In genomic region chr17:55238197-55238930, GRCh38 we compare ENCODE assay signal across 8 cellular contexts. TPM values are rescaled to one million over a fixed set of nuclear protein-coding genes. Genes with fewer than 3 reads are reported as not detected.
DNase-seq lines count a peak whose midpoint lies in the region; ATAC-seq and TF ChIP-seq lines count a peak whose summit lies in the region.

No MANE protein-coding gene starts in this region.

- peak overlapping the region; percentile 88 for H3K4me3 Mint-ChIP-seq in nephron progenitor cell
- peak overlapping the region; percentile 83 for H3K4me3 Mint-ChIP-seq in stimulated activated naive CD8-positive, alpha-beta T cell treated with anti-CD3 and anti-CD28 coated beads, Interleukin-15, Interleukin-2, amounts not matched to agents 100 ng/mL and 50 ng/mL, for 24 hours

- H3K79me2 ChIP-seq in DND-41 (ENCODE audit: insufficient read depth, low read length) (no peaks in the 10 kb centered on the region), KMS-11 (ENCODE audit: insufficient read depth, low read depth) (no peaks in the 10 kb centered on the region)

- H3K36me3 Mint-ChIP-seq in nephron progenitor cell (ENCODE audit: low read depth) = no peaks in the 10 kb centered on the region
- H3K36me3 Mint-ChIP-seq in stimulated activated naive CD8-positive, alpha-beta T cell treated with anti-CD3 and anti-CD28 coated beads, Interleukin-15, Interleukin-2, amounts not matched to agents 100 ng/mL and 50 ng/mL, for 24 hours (ENCODE audit: low read depth) = peaks cover 3% of the 10 kb centered on the region

- H3K4me3 ChIP-seq in DND-41 (ENCODE audit: low read depth in 1 of 2, low read length in 2 of 2) = peak overlapping the region; percentile 45 to 80; a peak in 3 of 4 replicates
- H3K4me3 ChIP-seq in KMS-11 (IDR thresholded peaks at IDR 0.05; ENCODE audit: insufficient read depth, low read depth, low read length) = peak overlapping the region; percentile 38
- peak overlapping the region; percentile 60 for H3K4me3 ChIP-seq in fibroblast of villous mesenchyme (ENCODE audit: low read depth, low read length)

- H4K20me1 ChIP-seq in DND-41 (ENCODE audit: insufficient read depth, low read length) (no peaks in the 10 kb centered on the region), KMS-11 (ENCODE audit: insufficient read depth) (no peaks in the 10 kb centered on the region)

- peak overlapping the region; percentile 55; the same call in 1 of the 2 replicates for H3K27ac ChIP-seq in DND-41 (ENCODE audit: low read length)
- peak overlapping the region; percentile 44 for H3K27ac ChIP-seq in KMS-11
- peak overlapping the region; percentile 63 for H3K27ac ChIP-seq in RWPE1

- no peaks in the 10 kb centered on the region for H3K36me3 ChIP-seq in DND-41 (ENCODE audit: insufficient read depth, low read length)
- no peaks in the 10 kb centered on the region for H3K36me3 ChIP-seq in KMS-11 (ENCODE audit: insufficient read depth)

- peaks cover 8% of the 10 kb centered on the region for H3K4me1 Mint-ChIP-seq in nephron progenitor cell
- peaks cover 19% of the 10 kb centered on the region for H3K4me1 Mint-ChIP-seq in stimulated activated naive CD8-positive, alpha-beta T cell treated with anti-CD3 and anti-CD28 coated beads, Interleukin-15, Interleukin-2, amounts not matched to agents 100 ng/mL and 50 ng/mL, for 24 hours (ENCODE audit: low read depth)

- CTCF ChIA-PET in RWPE1 (lab: Yijun Ruan, JAX) = interaction anchor here (0.7 to 1.0 kb wide), 3 partner anchors 9 to 58 kb away, joined by 3 to 5 read pairs (median 5); no protein-coding TSS in a partner anchor

- ATAC-seq in DND-41 (ENCODE audit: insufficient read depth, low read depth) = peak; percentile 97
- ATAC-seq in GM21825 (IDR thresholded peaks at IDR 0.05; ENCODE audit: unreplicated experiment) = peak; percentile 96

- no peaks in the 10 kb centered on the region for H3K9me3 ChIP-seq in DND-41 (ENCODE audit: insufficient read depth, low read length, severe bottlenecking)

- peaks cover 38% of the 10 kb centered on the region for H3K27me3 Mint-ChIP-seq in nephron progenitor cell (ENCODE audit: low read depth, poor library complexity)
- H3K27me3 Mint-ChIP-seq in stimulated activated naive CD8-positive, alpha-beta T cell treated with anti-CD3 and anti-CD28 coated beads, Interleukin-15, Interleukin-2, amounts not matched to agents 100 ng/mL and 50 ng/mL, for 24 hours = peaks cover 35% of the 10 kb centered on the region

- peak overlapping the region; percentile 19 for H3K27ac Mint-ChIP-seq in nephron progenitor cell
- H3K27ac Mint-ChIP-seq in stimulated activated naive CD8-positive, alpha-beta T cell treated with anti-CD3 and anti-CD28 coated beads, Interleukin-15, Interleukin-2, amounts not matched to agents 100 ng/mL and 50 ng/mL, for 24 hours = peak overlapping the region; percentile 84

- TF ChIP-seq CTCF in DND-41 (IDR thresholded peaks at IDR 0.05; ENCODE audit: borderline replicate concordance, extremely low read depth, low read length, poor library complexity, severe bottlenecking) (peak; percentile 20), KMS-11 (conservative IDR thresholded peaks at IDR 0.05; ENCODE audit: low read depth, low read length) (peak; percentile 21; the same call in 1 of the 2 replicates), RWPE1 (conservative IDR thresholded peaks at IDR 0.05; ENCODE audit: low read depth) (no peak), fibroblast of villous mesenchyme (IDR thresholded peaks at IDR 0.05; ENCODE audit: insufficient read depth, low read depth, low read length) (no peak), nephron progenitor cell (IDR thresholded peaks at IDR 0.05) (no peak)

- H3K4me1 ChIP-seq in DND-41 (ENCODE audit: insufficient read depth, low read length) (peaks cover 26% of the 10 kb centered on the region), KMS-11 (ENCODE audit: low read depth, poor library complexity, severe bottlenecking) (peaks cover 21% of the 10 kb centered on the region)

- peak; percentile 96 for DNase-seq in DND-41
- peak; percentile 99 for DNase-seq in RWPE1 (ENCODE audit: low spot score)
- DNase-seq in activated gamma-delta T cell (lab: John Stamatoyannopoulos, UW) = peak; percentile 41
- peak; percentile 83 for DNase-seq in fibroblast of villous mesenchyme (ENCODE audit: low read depth)
- DNase-seq in nephron progenitor cell = peak; percentile 94

- H3K9ac ChIP-seq in DND-41 (ENCODE audit: low read depth, low read length) = peak overlapping the region; percentile 60
- H3K9ac ChIP-seq in KMS-11 = peak overlapping the region; percentile 48; the same call in 1 of the 2 replicates

- H3K9me3 Mint-ChIP-seq in nephron progenitor cell = peaks cover 15% of the 10 kb centered on the region
- H3K9me3 Mint-ChIP-seq in stimulated activated naive CD8-positive, alpha-beta T cell treated with anti-CD3 and anti-CD28 coated beads, Interleukin-15, Interleukin-2, amounts not matched to agents 100 ng/mL and 50 ng/mL, for 24 hours = no peaks in the 10 kb centered on the region

- H2AFZ ChIP-seq in DND-41 (ENCODE audit: low read depth, low read length) (peak overlapping the region; percentile 98), KMS-11 (ENCODE audit: low read depth) (peak overlapping the region; percentile 90)

- POLR2A ChIA-PET in RWPE1 (lab: Yijun Ruan, JAX; ENCODE audit: low non-redundant PET) = no interaction called here

- peaks cover 12% of the 10 kb centered on the region for H3K27me3 ChIP-seq in DND-41 (ENCODE audit: insufficient read depth, low read length, poor library complexity)
- H3K27me3 ChIP-seq in KMS-11 (ENCODE audit: insufficient read depth, low read depth) = no peaks in the 10 kb centered on the region

- H3K4me2 ChIP-seq in DND-41 (ENCODE audit: insufficient read depth, low read length) (peak overlapping the region; percentile 99), KMS-11 (peak overlapping the region; percentile 65)

RNA-seq across cellular contexts. Expression of gene HLF, which starts 26.4 kb away (rescaled TPM):
- total RNA-seq in fibroblast of villous mesenchyme = not detected in 2 replicates

Comparison
In these comparisons a context has a peak if more than half of its experiments do, and no peak if none do; other contexts are left out.
1. Peak in every context shown above with its lines: DNase-seq, ATAC-seq, H3K4me3 ChIP-seq and H3K27ac ChIP-seq.
2. DNase-seq: peak in every context shown above with its lines; median percentile 99 in RWPE1; 96 in DND-41; 94 in nephron progenitor cell; 83 in fibroblast of villous mesenchyme; 41 in activated gamma-delta T cell.
3. CTCF ChIP-seq: peak in DND-41 (single experiment) and KMS-11 (single experiment); none in RWPE1 (single experiment), fibroblast of villous mesenchyme (single experiment) and nephron progenitor cell (single experiment).